ENCODE assay signal across 1 cellular context in the genomic region with DNA sequence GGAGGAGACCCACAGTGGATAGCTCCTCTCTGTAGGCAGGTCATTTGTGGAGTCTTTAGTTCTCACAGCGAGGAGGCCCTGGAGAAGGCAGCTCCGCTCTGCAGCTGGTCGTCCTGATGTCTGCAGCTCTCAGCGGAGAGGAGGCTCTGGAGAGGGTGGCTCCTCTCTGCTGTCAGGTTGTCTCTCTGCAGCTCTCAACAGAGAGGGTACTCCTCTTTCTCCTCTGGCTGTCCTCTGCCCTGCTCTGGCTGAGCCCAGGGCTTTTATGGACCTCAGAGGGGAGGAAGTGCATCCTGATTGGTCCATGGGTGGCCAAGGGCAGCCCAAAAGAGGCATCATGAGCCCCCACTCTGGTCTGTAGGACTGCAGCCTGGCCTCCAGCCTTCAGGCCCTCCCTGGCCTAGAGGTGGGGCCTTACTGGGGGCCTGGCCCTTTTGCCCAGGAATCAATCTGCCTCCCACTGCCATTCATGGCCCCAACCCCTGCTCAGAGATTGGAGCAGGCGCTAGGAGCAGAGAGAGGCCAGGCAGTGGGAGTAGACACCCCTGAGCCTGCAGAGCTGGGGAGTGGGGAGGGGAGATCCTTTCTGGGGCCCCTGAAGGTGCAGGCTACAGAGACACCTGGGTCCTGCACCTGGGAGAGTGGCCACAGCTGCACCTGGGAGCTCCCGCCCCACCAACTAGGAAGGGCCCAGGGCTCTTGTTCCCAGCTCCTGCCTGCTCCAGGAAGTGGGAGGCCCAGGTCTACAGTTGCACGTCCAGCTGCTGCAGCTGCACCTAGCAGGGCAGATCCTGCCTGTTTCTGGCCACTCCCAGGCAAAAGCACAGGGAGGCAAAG.
TF ChIP-seq lines count a peak whose summit lies in the region.

No MANE protein-coding gene starts in this region.

TF ChIP-seq in HepG2, 621 proteins besides CTCF, POLR2A, EP300 and RAD21 (continued from another document and continues in another):
- TF ChIP-seq, protein P1, sequence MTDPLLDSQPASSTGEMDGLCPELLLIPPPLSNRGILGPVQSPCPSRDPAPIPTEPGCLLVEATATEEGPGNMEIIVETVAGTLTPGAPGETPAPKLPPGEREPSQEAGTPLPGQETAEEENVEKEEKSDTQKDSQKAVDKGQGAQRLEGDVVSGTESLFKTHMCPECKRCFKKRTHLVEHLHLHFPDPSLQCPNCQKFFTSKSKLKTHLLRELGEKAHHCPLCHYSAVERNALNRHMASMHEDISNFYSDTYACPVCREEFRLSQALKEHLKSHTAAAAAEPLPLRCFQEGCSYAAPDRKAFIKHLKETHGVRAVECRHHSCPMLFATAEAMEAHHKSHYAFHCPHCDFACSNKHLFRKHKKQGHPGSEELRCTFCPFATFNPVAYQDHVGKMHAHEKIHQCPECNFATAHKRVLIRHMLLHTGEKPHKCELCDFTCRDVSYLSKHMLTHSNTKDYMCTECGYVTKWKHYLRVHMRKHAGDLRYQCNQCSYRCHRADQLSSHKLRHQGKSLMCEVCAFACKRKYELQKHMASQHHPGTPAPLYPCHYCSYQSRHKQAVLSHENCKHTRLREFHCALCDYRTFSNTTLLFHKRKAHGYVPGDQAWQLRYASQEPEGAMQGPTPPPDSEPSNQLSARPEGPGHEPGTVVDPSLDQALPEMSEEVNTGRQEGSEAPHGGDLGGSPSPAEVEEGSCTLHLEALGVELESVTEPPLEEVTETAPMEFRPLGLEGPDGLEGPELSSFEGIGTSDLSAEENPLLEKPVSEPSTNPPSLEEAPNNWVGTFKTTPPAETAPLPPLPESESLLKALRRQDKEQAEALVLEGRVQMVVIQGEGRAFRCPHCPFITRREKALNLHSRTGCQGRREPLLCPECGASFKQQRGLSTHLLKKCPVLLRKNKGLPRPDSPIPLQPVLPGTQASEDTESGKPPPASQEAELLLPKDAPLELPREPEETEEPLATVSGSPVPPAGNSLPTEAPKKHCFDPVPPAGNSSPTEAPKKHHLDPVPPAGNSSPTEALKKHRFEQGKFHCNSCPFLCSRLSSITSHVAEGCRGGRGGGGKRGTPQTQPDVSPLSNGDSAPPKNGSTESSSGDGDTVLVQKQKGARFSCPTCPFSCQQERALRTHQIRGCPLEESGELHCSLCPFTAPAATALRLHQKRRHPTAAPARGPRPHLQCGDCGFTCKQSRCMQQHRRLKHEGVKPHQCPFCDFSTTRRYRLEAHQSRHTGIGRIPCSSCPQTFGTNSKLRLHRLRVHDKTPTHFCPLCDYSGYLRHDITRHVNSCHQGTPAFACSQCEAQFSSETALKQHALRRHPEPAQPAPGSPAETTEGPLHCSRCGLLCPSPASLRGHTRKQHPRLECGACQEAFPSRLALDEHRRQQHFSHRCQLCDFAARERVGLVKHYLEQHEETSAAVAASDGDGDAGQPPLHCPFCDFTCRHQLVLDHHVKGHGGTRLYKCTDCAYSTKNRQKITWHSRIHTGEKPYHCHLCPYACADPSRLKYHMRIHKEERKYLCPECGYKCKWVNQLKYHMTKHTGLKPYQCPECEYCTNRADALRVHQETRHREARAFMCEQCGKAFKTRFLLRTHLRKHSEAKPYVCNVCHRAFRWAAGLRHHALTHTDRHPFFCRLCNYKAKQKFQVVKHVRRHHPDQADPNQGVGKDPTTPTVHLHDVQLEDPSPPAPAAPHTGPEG (CRISPR knock-in tag; IDR thresholded peaks at IDR 0.05): no peak
- TF ChIP-seq YY1 (IDR thresholded peaks at IDR 0.05; ENCODE audit: insufficient read depth, insufficient replicate concordance, low read depth, low read length) (peak; percentile 48), ZNF460 (CRISPR knock-in tag; IDR thresholded peaks at IDR 0.05; ENCODE audit: borderline replicate concordance) (no peak), GTF3A (CRISPR knock-in tag; conservative IDR thresholded peaks at IDR 0.05) (no peak), RBM39 (IDR thresholded peaks at IDR 0.05; ENCODE audit: low read depth, low read length, poor library complexity, severe bottlenecking) (no peak), ZNF772 (CRISPR knock-in tag; IDR thresholded peaks at IDR 0.05) (peak; percentile 78; the same call in 1 of the 2 replicates), ZNF549 (CRISPR knock-in tag; IDR thresholded peaks at IDR 0.05) (no peak), SCMH1 (CRISPR knock-in tag; IDR thresholded peaks at IDR 0.05; ENCODE audit: borderline replicate concordance) (no peak), TAF1 (CRISPR knock-in tag; IDR thresholded peaks at IDR 0.05) (peak; percentile 83), ZNF773 (CRISPR knock-in tag; IDR thresholded peaks at IDR 0.05; ENCODE audit: borderline replicate concordance) (no peak), ATM (IDR thresholded peaks at IDR 0.05; ENCODE audit: borderline replicate concordance) (no peak), ZNF569 (CRISPR knock-in tag; IDR thresholded peaks at IDR 0.05; ENCODE audit: borderline replicate concordance) (0 out of 2 replicates have a peak, but pooled peaks have one; percentile 23), ZC3H13 (CRISPR knock-in tag; IDR thresholded peaks at IDR 0.05) (no peak), ELF1 (CRISPR knock-in tag; IDR thresholded peaks at IDR 0.05) (peak; percentile 73), SAFB2 (CRISPR knock-in tag; IDR thresholded peaks at IDR 0.05; ENCODE audit: borderline replicate concordance, low read depth) (no peak), ZNF510 (CRISPR knock-in tag; IDR thresholded peaks at IDR 0.05; ENCODE audit: low read depth) (no peak), ETV5 (CRISPR knock-in tag; IDR thresholded peaks at IDR 0.05; ENCODE audit: borderline replicate concordance) (peak; percentile 32; the same call in 1 of the 2 replicates), ZNF335 (CRISPR knock-in tag; IDR thresholded peaks at IDR 0.05) (no peak), ZNF552 (CRISPR knock-in tag; IDR thresholded peaks at IDR 0.05; ENCODE audit: borderline replicate concordance) (no peak), WIZ (CRISPR knock-in tag; IDR thresholded peaks at IDR 0.05) (0 out of 2 replicates have a peak, but pooled peaks have one; percentile 16)
- TF ChIP-seq, protein P2, sequence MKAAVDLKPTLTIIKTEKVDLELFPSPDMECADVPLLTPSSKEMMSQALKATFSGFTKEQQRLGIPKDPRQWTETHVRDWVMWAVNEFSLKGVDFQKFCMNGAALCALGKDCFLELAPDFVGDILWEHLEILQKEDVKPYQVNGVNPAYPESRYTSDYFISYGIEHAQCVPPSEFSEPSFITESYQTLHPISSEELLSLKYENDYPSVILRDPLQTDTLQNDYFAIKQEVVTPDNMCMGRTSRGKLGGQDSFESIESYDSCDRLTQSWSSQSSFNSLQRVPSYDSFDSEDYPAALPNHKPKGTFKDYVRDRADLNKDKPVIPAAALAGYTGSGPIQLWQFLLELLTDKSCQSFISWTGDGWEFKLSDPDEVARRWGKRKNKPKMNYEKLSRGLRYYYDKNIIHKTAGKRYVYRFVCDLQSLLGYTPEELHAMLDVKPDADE (CRISPR knock-in tag; IDR thresholded peaks at IDR 0.05): no peak
- TF ChIP-seq, protein P3, sequence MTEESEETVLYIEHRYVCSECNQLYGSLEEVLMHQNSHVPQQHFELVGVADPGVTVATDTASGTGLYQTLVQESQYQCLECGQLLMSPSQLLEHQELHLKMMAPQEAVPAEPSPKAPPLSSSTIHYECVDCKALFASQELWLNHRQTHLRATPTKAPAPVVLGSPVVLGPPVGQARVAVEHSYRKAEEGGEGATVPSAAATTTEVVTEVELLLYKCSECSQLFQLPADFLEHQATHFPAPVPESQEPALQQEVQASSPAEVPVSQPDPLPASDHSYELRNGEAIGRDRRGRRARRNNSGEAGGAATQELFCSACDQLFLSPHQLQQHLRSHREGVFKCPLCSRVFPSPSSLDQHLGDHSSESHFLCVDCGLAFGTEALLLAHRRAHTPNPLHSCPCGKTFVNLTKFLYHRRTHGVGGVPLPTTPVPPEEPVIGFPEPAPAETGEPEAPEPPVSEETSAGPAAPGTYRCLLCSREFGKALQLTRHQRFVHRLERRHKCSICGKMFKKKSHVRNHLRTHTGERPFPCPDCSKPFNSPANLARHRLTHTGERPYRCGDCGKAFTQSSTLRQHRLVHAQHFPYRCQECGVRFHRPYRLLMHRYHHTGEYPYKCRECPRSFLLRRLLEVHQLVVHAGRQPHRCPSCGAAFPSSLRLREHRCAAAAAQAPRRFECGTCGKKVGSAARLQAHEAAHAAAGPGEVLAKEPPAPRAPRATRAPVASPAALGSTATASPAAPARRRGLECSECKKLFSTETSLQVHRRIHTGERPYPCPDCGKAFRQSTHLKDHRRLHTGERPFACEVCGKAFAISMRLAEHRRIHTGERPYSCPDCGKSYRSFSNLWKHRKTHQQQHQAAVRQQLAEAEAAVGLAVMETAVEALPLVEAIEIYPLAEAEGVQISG (CRISPR knock-in tag; IDR thresholded peaks at IDR 0.05): peak; percentile 53; the same call in 1 of the 2 replicates
- TF ChIP-seq, protein P4, sequence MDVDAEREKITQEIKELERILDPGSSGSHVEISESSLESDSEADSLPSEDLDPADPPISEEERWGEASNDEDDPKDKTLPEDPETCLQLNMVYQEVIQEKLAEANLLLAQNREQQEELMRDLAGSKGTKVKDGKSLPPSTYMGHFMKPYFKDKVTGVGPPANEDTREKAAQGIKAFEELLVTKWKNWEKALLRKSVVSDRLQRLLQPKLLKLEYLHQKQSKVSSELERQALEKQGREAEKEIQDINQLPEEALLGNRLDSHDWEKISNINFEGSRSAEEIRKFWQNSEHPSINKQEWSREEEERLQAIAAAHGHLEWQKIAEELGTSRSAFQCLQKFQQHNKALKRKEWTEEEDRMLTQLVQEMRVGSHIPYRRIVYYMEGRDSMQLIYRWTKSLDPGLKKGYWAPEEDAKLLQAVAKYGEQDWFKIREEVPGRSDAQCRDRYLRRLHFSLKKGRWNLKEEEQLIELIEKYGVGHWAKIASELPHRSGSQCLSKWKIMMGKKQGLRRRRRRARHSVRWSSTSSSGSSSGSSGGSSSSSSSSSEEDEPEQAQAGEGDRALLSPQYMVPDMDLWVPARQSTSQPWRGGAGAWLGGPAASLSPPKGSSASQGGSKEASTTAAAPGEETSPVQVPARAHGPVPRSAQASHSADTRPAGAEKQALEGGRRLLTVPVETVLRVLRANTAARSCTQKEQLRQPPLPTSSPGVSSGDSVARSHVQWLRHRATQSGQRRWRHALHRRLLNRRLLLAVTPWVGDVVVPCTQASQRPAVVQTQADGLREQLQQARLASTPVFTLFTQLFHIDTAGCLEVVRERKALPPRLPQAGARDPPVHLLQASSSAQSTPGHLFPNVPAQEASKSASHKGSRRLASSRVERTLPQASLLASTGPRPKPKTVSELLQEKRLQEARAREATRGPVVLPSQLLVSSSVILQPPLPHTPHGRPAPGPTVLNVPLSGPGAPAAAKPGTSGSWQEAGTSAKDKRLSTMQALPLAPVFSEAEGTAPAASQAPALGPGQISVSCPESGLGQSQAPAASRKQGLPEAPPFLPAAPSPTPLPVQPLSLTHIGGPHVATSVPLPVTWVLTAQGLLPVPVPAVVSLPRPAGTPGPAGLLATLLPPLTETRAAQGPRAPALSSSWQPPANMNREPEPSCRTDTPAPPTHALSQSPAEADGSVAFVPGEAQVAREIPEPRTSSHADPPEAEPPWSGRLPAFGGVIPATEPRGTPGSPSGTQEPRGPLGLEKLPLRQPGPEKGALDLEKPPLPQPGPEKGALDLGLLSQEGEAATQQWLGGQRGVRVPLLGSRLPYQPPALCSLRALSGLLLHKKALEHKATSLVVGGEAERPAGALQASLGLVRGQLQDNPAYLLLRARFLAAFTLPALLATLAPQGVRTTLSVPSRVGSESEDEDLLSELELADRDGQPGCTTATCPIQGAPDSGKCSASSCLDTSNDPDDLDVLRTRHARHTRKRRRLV (CRISPR knock-in tag; IDR thresholded peaks at IDR 0.05): peak; percentile 41; the same call in 1 of the 2 replicates
- TF ChIP-seq, protein P5, sequence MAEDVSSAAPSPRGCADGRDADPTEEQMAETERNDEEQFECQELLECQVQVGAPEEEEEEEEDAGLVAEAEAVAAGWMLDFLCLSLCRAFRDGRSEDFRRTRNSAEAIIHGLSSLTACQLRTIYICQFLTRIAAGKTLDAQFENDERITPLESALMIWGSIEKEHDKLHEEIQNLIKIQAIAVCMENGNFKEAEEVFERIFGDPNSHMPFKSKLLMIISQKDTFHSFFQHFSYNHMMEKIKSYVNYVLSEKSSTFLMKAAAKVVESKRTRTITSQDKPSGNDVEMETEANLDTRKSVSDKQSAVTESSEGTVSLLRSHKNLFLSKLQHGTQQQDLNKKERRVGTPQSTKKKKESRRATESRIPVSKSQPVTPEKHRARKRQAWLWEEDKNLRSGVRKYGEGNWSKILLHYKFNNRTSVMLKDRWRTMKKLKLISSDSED (CRISPR knock-in tag; IDR thresholded peaks at IDR 0.05): no peak
- TF ChIP-seq, protein P6, sequence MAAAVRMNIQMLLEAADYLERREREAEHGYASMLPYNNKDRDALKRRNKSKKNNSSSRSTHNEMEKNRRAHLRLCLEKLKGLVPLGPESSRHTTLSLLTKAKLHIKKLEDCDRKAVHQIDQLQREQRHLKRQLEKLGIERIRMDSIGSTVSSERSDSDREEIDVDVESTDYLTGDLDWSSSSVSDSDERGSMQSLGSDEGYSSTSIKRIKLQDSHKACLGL (CRISPR knock-in tag; IDR thresholded peaks at IDR 0.05): 0 out of 2 replicates have a peak, but pooled peaks have one; percentile 16
- TF ChIP-seq, protein P7, sequence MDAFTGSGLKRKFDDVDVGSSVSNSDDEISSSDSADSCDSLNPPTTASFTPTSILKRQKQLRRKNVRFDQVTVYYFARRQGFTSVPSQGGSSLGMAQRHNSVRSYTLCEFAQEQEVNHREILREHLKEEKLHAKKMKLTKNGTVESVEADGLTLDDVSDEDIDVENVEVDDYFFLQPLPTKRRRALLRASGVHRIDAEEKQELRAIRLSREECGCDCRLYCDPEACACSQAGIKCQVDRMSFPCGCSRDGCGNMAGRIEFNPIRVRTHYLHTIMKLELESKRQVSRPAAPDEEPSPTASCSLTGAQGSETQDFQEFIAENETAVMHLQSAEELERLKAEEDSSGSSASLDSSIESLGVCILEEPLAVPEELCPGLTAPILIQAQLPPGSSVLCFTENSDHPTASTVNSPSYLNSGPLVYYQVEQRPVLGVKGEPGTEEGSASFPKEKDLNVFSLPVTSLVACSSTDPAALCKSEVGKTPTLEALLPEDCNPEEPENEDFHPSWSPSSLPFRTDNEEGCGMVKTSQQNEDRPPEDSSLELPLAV (CRISPR knock-in tag; conservative IDR thresholded peaks at IDR 0.05; ENCODE audit: low read depth): no peak
- TF ChIP-seq, protein P8, sequence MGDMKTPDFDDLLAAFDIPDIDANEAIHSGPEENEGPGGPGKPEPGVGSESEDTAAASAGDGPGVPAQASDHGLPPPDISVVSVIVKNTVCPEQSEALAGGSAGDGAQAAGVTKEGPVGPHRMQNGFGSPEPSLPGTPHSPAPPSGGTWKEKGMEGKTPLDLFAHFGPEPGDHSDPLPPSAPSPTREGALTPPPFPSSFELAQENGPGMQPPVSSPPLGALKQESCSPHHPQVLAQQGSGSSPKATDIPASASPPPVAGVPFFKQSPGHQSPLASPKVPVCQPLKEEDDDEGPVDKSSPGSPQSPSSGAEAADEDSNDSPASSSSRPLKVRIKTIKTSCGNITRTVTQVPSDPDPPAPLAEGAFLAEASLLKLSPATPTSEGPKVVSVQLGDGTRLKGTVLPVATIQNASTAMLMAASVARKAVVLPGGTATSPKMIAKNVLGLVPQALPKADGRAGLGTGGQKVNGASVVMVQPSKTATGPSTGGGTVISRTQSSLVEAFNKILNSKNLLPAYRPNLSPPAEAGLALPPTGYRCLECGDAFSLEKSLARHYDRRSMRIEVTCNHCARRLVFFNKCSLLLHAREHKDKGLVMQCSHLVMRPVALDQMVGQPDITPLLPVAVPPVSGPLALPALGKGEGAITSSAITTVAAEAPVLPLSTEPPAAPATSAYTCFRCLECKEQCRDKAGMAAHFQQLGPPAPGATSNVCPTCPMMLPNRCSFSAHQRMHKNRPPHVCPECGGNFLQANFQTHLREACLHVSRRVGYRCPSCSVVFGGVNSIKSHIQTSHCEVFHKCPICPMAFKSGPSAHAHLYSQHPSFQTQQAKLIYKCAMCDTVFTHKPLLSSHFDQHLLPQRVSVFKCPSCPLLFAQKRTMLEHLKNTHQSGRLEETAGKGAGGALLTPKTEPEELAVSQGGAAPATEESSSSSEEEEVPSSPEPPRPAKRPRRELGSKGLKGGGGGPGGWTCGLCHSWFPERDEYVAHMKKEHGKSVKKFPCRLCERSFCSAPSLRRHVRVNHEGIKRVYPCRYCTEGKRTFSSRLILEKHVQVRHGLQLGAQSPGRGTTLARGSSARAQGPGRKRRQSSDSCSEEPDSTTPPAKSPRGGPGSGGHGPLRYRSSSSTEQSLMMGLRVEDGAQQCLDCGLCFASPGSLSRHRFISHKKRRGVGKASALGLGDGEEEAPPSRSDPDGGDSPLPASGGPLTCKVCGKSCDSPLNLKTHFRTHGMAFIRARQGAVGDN (CRISPR knock-in tag; IDR thresholded peaks at IDR 0.05): peak; percentile 87
